8 cellular contexts compared by ENCODE assay signal in the genomic region with DNA sequence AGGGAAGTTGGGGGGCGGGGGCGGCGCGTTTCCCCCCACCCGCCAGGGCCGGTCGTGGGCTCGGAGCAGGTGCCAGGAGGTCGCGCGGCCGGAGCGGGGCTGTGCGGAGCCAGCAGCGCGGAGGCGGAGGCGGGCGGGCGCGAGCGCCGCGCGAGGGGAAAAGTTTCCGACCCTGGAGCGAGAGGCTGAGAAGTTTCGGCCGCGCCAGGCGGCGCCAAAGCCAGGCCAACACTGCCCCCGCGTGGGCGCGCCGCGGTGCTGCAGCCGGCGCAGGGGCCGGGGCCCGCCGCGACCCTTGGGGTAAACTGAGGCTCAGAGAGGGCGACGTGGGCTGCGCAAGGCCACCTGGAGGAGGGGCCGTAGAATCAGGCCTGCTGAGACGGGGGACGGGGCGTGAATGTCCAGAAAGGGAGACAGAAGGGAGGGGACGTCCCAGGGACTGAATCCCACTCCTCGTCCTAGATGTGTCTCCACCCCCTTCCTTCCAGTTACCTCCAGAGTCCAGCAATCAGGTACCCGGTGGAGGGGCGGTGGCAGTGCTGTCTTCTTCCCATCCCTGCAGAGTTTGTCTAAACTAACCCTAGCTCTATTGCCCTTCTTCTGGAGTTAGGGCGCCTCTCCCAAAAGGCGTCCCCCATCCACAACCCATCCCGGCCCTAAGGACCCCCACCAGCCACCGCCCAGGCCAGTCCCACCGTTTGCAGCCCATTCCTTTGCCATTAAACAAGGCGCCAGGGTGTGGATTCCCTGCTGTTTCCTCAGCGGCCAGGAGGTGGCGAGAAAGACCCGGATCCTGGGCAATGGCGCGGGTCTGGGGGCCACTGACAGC.
DNase-seq lines count a peak whose midpoint lies in the region; ATAC-seq and TF ChIP-seq lines count a peak whose summit lies in the region.

No MANE protein-coding gene starts in this region.

- H3K27ac ChIP-seq in BLaER1 treated with 17β-estradiol and CSF1 and Interleukin-3, amounts not matched to agents 10 nM and 100 nM = peak overlapping the region; percentile 67 to 82 (median 75)

- peak; percentile 90 for DNase-seq in GM20000 (ENCODE audit: low spot score)
- peak; percentile 49 for DNase-seq in NCI-H128 (lab: John Stamatoyannopoulos, UW; ENCODE audit: unreplicated experiment)
- peak; percentile 40 for DNase-seq in activated CD4-positive, CD25-positive, alpha-beta regulatory T cell treated with anti-CD3 and anti-CD28 coated beads, Interleukin-2, amount 50 U/mL, for 16 hours (ENCODE audit: low read depth, low spot score)
- peak; percentile 68 to 76 for DNase-seq in cardiac fibroblast (ENCODE audit: low read depth in 2 of 2)
- DNase-seq in iris pigment epithelial cell (ENCODE audit: low read depth) = peak; percentile 68
- peak; percentile 59 to 79 (median 66) for DNase-seq in stimulated activated CD4-positive, alpha-beta T cell treated with anti-CD3 and anti-CD28 coated beads, Interleukin-12 subunit alpha, Interleukin-12 subunit beta, amount 100 ng/mL, for 48 hours (ENCODE audit: low read depth in 2 of 3, low spot score in 1 of 3)

- H3K4me1 ChIP-seq in BLaER1 treated with 17β-estradiol and CSF1 and Interleukin-3, amounts not matched to agents 10 nM and 100 nM = peaks cover 73 to 95% (median 93%) of the 10 kb centered on the region in 10 experiments

- no peaks in the 10 kb centered on the region for H3K9me3 ChIP-seq in BLaER1 treated with 17β-estradiol and CSF1 and Interleukin-3, amounts not matched to agents 10 nM and 100 nM (replicated peaks in 1 of 11)

- H3K9ac ChIP-seq in BLaER1 treated with 17β-estradiol and CSF1 and Interleukin-3, amounts not matched to agents 10 nM and 100 nM = peak overlapping the region; percentile 68 to 86 (median 82)

- H3K27me3 ChIP-seq in BLaER1 treated with 17β-estradiol and CSF1 and Interleukin-3, amounts not matched to agents 10 nM and 100 nM = no peaks in the 10 kb centered on the region

- peak overlapping the region; percentile 59 to 77 (median 66) for H3K4me3 ChIP-seq in BLaER1 treated with 17β-estradiol and CSF1 and Interleukin-3, amounts not matched to agents 10 nM and 100 nM
- peak overlapping the region; percentile 56 to 61 for H3K4me3 ChIP-seq in cardiac fibroblast (replicated peaks in 1 of 2; ENCODE audit: low read depth in 2 of 2, low read length in 2 of 2)

- peak; percentile 95 for TF ChIP-seq CTCF in GM20000 (IDR thresholded peaks at IDR 0.05; ENCODE audit: extremely low read depth, missing control alignments)
- peak; percentile 81 for TF ChIP-seq CTCF in cardiac fibroblast (IDR thresholded peaks at IDR 0.05; ENCODE audit: low read depth, low read length)

- ATAC-seq in GM18520 (IDR thresholded peaks at IDR 0.05; ENCODE audit: unreplicated experiment) = no peak

- H4K20me1 ChIP-seq in BLaER1 treated with 17β-estradiol and CSF1 and Interleukin-3, amounts not matched to agents 10 nM and 100 nM = no peaks in the 10 kb centered on the region

- peak overlapping the region; percentile 92 to 99 (median 97) for H3K4me2 ChIP-seq in BLaER1 treated with 17β-estradiol and CSF1 and Interleukin-3, amounts not matched to agents 10 nM and 100 nM

- no peaks in the 10 kb centered on the region for H3K36me3 ChIP-seq in BLaER1 treated with 17β-estradiol and CSF1 and Interleukin-3, amounts not matched to agents 10 nM and 100 nM

Comparison
In these comparisons a context has a peak if more than half of its experiments do, and no peak if none do; other contexts are left out.
1. DNase-seq: peak in every context shown above with its lines; median percentile 90 in GM20000; 72 in cardiac fibroblast; 68 in iris pigment epithelial cell; 66 in stimulated activated CD4-positive, alpha-beta T cell treated with anti-CD3 and anti-CD28 coated beads, Interleukin-12 subunit alpha, Interleukin-12 subunit beta, amount 100 ng/mL, for 48 hours; 49 in NCI-H128; 40 in activated CD4-positive, CD25-positive, alpha-beta regulatory T cell treated with anti-CD3 and anti-CD28 coated beads, Interleukin-2, amount 50 U/mL, for 16 hours.